ENCODE assay signal across 9 cellular contexts in the genomic region with DNA sequence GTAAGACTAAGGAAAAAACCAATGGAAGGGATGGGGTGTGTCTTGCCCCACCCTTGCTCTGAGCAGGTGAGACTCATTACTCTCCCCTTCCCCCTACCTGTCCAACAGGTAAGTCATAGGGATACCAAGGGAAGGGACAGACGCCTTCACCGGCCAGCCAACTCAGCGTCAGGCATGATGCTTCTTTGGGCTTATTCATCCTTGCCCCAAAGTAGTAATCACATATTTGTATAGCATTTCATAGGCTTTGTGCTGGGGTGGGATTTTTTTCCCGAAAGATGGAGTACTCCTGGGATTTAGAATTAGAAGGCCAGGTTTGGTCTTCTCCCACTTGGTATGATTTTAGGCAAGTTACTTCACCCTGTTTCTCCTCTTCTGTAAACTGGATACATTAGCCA. TPM values are rescaled to one million over a fixed set of nuclear protein-coding genes. Genes with fewer than 3 reads are reported as not detected.
DNase-seq lines count a peak whose midpoint lies in the region; ATAC-seq, FAIRE-seq and TF ChIP-seq lines count a peak whose summit lies in the region.
"Had no signal": no experiment of that assay in that cellular context is flagged by ENCODE, and none has a peak within 500 bp of the region (broad histone marks: within the 10 kb centered on the region; RNA-seq: fewer than 3 reads in every experiment).

No MANE protein-coding gene starts in this region.

- H3K9me3 Mint-ChIP-seq in Calu3 (ENCODE audit: low read depth, unreplicated experiment) (no peaks in the 10 kb centered on the region), endothelial cell (ENCODE audit: unreplicated experiment) (no peaks in the 10 kb centered on the region)

- WGBS in pancreas, 2 donors, result 13 to 26% methylated on average over 4 of the region's 4 CpGs

- no peaks in the 10 kb centered on the region for H3K36me3 ChIP-seq in Peyer's patch
- no peaks in the 10 kb centered on the region for H3K36me3 ChIP-seq in pancreas

- no peak for DNase-seq in Calu3
- DNase-seq in Peyer's patch, result no peak
- no peak for DNase-seq in endothelial cell (ENCODE audit: low spot score)
- DNase-seq in pancreas, result no peak
- DNase-seq in AG20443 (ENCODE audit: low spot score), result no peak
- DNase-seq in C1 segment of cervical spinal cord (lab: John Stamatoyannopoulos, UW), result no peak

- H3K27ac Mint-ChIP-seq in Calu3 (ENCODE audit: unreplicated experiment) (peak overlapping the region; percentile 93), endothelial cell (ENCODE audit: unreplicated experiment) (peak overlapping the region; percentile 85)

- TF ChIP-seq POLR2A in Peyer's patch (IDR thresholded peaks at IDR 0.05), result peak; percentile 3 to 75

- ATAC-seq in pancreas (no peak), HG02763 (IDR thresholded peaks at IDR 0.05; ENCODE audit: unreplicated experiment) (no peak), GM21447 (IDR thresholded peaks at IDR 0.05; ENCODE audit: unreplicated experiment) (no peak)

- intact Hi-C loops in Calu3 (cut with micrococcal nuclease; ENCODE audit: unreplicated experiment), result no loop called here
- intact Hi-C loops in pancreas (cut with DNase I), result no loop called here

- H3K4me3 ChIP-seq in Peyer's patch (no peak overlapping the region), pancreas (peak overlapping the region in 1 of 4 donors; percentile 88)

- BruUV-seq in Calu3 (replicated peaks; lab: Mats Ljungman, UMichigan), result no TSS peak

- H3K27me3 Mint-ChIP-seq in Calu3 (ENCODE audit: unreplicated experiment), result no peaks in the 10 kb centered on the region
- H3K27me3 Mint-ChIP-seq in endothelial cell (ENCODE audit: unreplicated experiment), result peaks cover 9% of the 10 kb centered on the region

- H3K9me3 ChIP-seq in Peyer's patch (no peaks in the 10 kb centered on the region), pancreas (no peaks in the 10 kb centered on the region)

- H3K27ac ChIP-seq in Peyer's patch, result peak overlapping the region in 3 of 4 donors; percentile 30 to 85 (median 72)
- peak overlapping the region in 3 of 4 donors; percentile 16 to 78 (median 76) for H3K27ac ChIP-seq in pancreas

- no peak for FAIRE-seq in pancreas (lab: Jason Lieb, UNC)

- peaks cover 69% of the 10 kb centered on the region for H3K36me3 Mint-ChIP-seq in Calu3 (ENCODE audit: insufficient read depth, unreplicated experiment)
- peaks cover 21% of the 10 kb centered on the region for H3K36me3 Mint-ChIP-seq in endothelial cell (ENCODE audit: low read depth, unreplicated experiment)

- H3K27me3 ChIP-seq in Peyer's patch, result no peaks in the 10 kb centered on the region
- no peaks in the 10 kb centered on the region for H3K27me3 ChIP-seq in pancreas

- peaks cover 0 to 36% (median 12%) of the 10 kb centered on the region in 4 donors for H3K4me1 ChIP-seq in Peyer's patch
- peaks cover 5 to 27% (median 7%) of the 10 kb centered on the region in 3 donors for H3K4me1 ChIP-seq in pancreas

- CTCF ChIA-PET in Calu3 (lab: Charles Lee), result interaction anchor here (0.6 to 3.7 kb wide), 21 partner anchors 12 to 304 kb away, joined by 3 to 141 read pairs (median 4); partner anchors contain the start of genes ACLY, DNAJC7, EIF1 and NKIRAS2

- H3K4me1 Mint-ChIP-seq in Calu3 (ENCODE audit: low read depth, unreplicated experiment) (peaks cover 40% of the 10 kb centered on the region), endothelial cell (ENCODE audit: unreplicated experiment) (peaks cover 32% of the 10 kb centered on the region)

- TF ChIP-seq CTCF in Calu3 (IDR thresholded peaks at IDR 0.05; ENCODE audit: unreplicated experiment), result no peak
- peak in 1 of 6 experiments; percentile 4 for TF ChIP-seq CTCF in Peyer's patch (IDR thresholded peaks at IDR 0.05)
- TF ChIP-seq CTCF in endothelial cell (IDR thresholded peaks at IDR 0.05; ENCODE audit: unreplicated experiment), result no peak
- no peak for TF ChIP-seq CTCF in pancreas (IDR thresholded peaks at IDR 0.05)

- H3K4me3 Mint-ChIP-seq in Calu3 (ENCODE audit: low read depth, unreplicated experiment) (peak overlapping the region; percentile 95), endothelial cell (ENCODE audit: unreplicated experiment) (peak overlapping the region; percentile 91)

RNA-seq across cellular contexts. Expression of gene JUP, which starts 0.5 kb away (rescaled TPM):
- total RNA-seq in Calu3 (2022), result 695 and 705 TPM in 2 replicates
- 100 to 1,000 TPM; 229 to 585 (median 505) TPM for total RNA-seq in Peyer's patch
- total RNA-seq in endothelial cell (ENCODE audit: unreplicated experiment), result 330 TPM
- total RNA-seq in pancreas, result 10 to 100 TPM; 31.1 to 93.5 (median 42.0) TPM
- 10 to 100 TPM; 46.8 to 50.4 TPM for polyA plus RNA-seq in pancreas

RNA-seq across cellular contexts. Expression of gene P3H4, which starts 24.7 kb away (rescaled TPM):
- total RNA-seq in Calu3 (2022), result 19.9 and 22.5 TPM in 2 replicates
- total RNA-seq in Peyer's patch, result 10 to 100 TPM in 3 of 4 donors, 1 to 10 TPM in 1; 9.5 to 23.1 (median 18.0) TPM
- 22.6 TPM for total RNA-seq in endothelial cell (ENCODE audit: unreplicated experiment)
- 10 to 100 TPM in 3 of 6 donors, 1 to 10 TPM in 3; 8.4 to 15.7 (median 10.1) TPM for total RNA-seq in pancreas
- polyA plus RNA-seq in pancreas, result 10 to 100 TPM; 13.0 to 16.6 TPM

RNA-seq across cellular contexts. Expression of gene FKBP10, which starts 25.8 kb away (rescaled TPM):
- 0.92 and 3.6 TPM in 2 replicates for total RNA-seq in Calu3 (2022)
- total RNA-seq in Peyer's patch, result 100 to 1,000 TPM in 1 of 4 donors, 10 to 100 TPM in 2, 1 to 10 TPM in 1; 7.2 to 130 (median 11.2) TPM
- total RNA-seq in endothelial cell (ENCODE audit: unreplicated experiment), result 167 TPM
- total RNA-seq in pancreas, result 10 to 100 TPM in 4 of 6 donors, 1 to 10 TPM in 2; 4.5 to 35.3 (median 11.7) TPM
- 10 to 100 TPM in 1 of 2 donors, 1 to 10 TPM in 1; 9.1 to 17.3 TPM for polyA plus RNA-seq in pancreas

RNA-seq across cellular contexts. Expression of gene NT5C3B, which starts 49.0 kb away (rescaled TPM):
- total RNA-seq in Calu3 (2022), result 62.0 and 65.2 TPM in 2 replicates
- 10 to 100 TPM in 3 of 4 donors, 1 to 10 TPM in 1; 5.8 to 40.4 (median 20.1) TPM for total RNA-seq in Peyer's patch
- 79.9 TPM for total RNA-seq in endothelial cell (ENCODE audit: unreplicated experiment)
- 10 to 100 TPM; 24.2 to 35.6 (median 27.0) TPM for total RNA-seq in pancreas
- 100 to 1,000 TPM in 1 of 2 donors, 10 to 100 TPM in 1; 89.7 to 102 TPM for polyA plus RNA-seq in pancreas

RNA-seq across cellular contexts. Expression of gene KLHL10, which starts 50.6 kb away (rescaled TPM):
- total RNA-seq in Calu3 (2022) (not detected in 2 replicates), Peyer's patch (not detected), endothelial cell (ENCODE audit: unreplicated experiment) (not detected), pancreas (not detected)
- polyA plus RNA-seq in pancreas, result under 1 TPM in 1 of 2 donors, not detected in 1; 0.02 TPM
- total RNA-seq: Right ventricle myocardium superior had no signal
